34 cellular contexts compared by ENCODE assay signal in genomic region chr20:15909995-15910394, GRCh38.
"Had no signal": no experiment of that assay in that cellular context is flagged by ENCODE, and none has a peak within 500 bp of the region (broad histone marks: within the 10 kb centered on the region; RNA-seq: fewer than 3 reads in every experiment).

No MANE protein-coding gene starts in this region.

- DNase-seq: activated B cell treated with CpG ODN at 0.5 μM for 24 hours; activated CD4-positive, alpha-beta memory T cell treated with anti-CD3 and anti-CD28 coated beads for 36 hours; activated CD4-positive, alpha-beta T cell treated with anti-CD3 and anti-CD28 coated beads for 4 hours; activated CD4-positive, alpha-beta T cell treated with anti-CD3 and anti-CD28 coated beads, Interleukin-2, amount 10 ng/mL, durations not matched to agents 24 days and 14 days; activated CD4-positive, alpha-beta T cell treated with anti-CD3 and anti-CD28 coated beads, Interleukin-2, amount 50 U/mL, for 1 hour; activated CD4-positive, alpha-beta T cell treated with anti-CD3 and anti-CD28 coated beads, Interleukin-2, amount 50 U/mL, for 4 hours; activated CD4-positive, CD25-positive, alpha-beta regulatory T cell treated with anti-CD3 and anti-CD28 coated beads, Interleukin-2, amount 50 U/mL, for 72 hours; activated CD8-positive, alpha-beta memory T cell treated with anti-CD3 and anti-CD28 coated beads, Interleukin-2, amount 50 U/mL, for 4 hours; activated CD8-positive, alpha-beta T cell treated with anti-CD3 and anti-CD28 coated beads for 36 hours; activated effector memory CD4-positive, alpha-beta T cell treated with anti-CD3 and anti-CD28 coated beads, Interleukin-2, amount 50 U/mL, for 16 hours; activated gamma-delta T cell treated with Interleukin-2 at 50 U/mL for 16 hours; activated naive CD4-positive, alpha-beta T cell; activated naive CD4-positive, alpha-beta T cell treated with anti-CD3 and anti-CD28 coated beads for 36 hours; activated naive CD4-positive, alpha-beta T cell treated with anti-CD3 and anti-CD28 coated beads, Interleukin-2, amount 50 U/mL, for 16 hours; activated naive CD8-positive, alpha-beta T cell treated with anti-CD3 and anti-CD28 coated beads for 36 hours; activated T-cell treated with anti-CD3 and anti-CD28 coated beads for 4 hours; activated T-cell treated with anti-CD3 and anti-CD28 coated beads, Interleukin-2, amount 50 U/mL, for 1 hour; activated T-cell treated with anti-CD3 and anti-CD28 coated beads, Interleukin-2, amount 50 U/mL, for 4 hours; activated T-cell treated with anti-CD3 and anti-CD28 coated beads, Interleukin-2, amount 50 U/mL, for 72 hours; adrenal gland; amniotic stem cell; aorta; body of pancreas; brain microvascular endothelial cell; central memory CD4-positive, alpha-beta T cell; T-helper 1 cell; T-helper 2 cell; T-helper 9 cell had no signal

- H3K36me3 ChIP-seq: adrenal gland, brain microvascular endothelial cell, breast epithelium had no signal

- H3K4me1 ChIP-seq: adrenal gland, body of pancreas, breast epithelium had no signal

- ATAC-seq: activated CD8-positive, alpha-beta T cell treated with anti-CD3 and anti-CD28 coated beads for 36 hours; activated naive CD4-positive, alpha-beta T cell treated with anti-CD3 and anti-CD28 coated beads, Interleukin-2, amount 50 U/mL, for 72 hours; activated T-cell treated with anti-CD3 and anti-CD28 coated beads, Interleukin-2, amount 50 U/mL, for 4 hours; activated T-cell treated with anti-CD3 and anti-CD28 coated beads, Interleukin-2, amount 50 U/mL, for 72 hours; activated T-helper 17 cell treated with anti-CD3 and anti-CD28 coated beads, Interleukin-2, amount 50 U/mL, for 72 hours; body of pancreas had no signal

- FAIRE-seq: astrocyte, TTC549 had no signal

- H3K4me3 ChIP-seq: adrenal gland, body of pancreas, breast epithelium had no signal

- H3K27me3 ChIP-seq: adrenal gland, body of pancreas, brain microvascular endothelial cell, breast epithelium had no signal

- H3K27ac ChIP-seq: adrenal gland, body of pancreas, brain microvascular endothelial cell, breast epithelium, VCaP had no signal

- H3K9me3 ChIP-seq: adrenal gland, body of pancreas, breast epithelium had no signal
